In genomic region chr1:19957779-19958178, GRCh38 we compare ENCODE assay signal across 27 cellular contexts. TPM values are rescaled to one million over a fixed set of nuclear protein-coding genes. Genes with fewer than 3 reads are reported as not detected.
DNase-seq lines count a peak whose midpoint lies in the region; ATAC-seq and TF ChIP-seq lines count a peak whose summit lies in the region.
"Had no signal": no experiment of that assay in that cellular context is flagged by ENCODE, and none has a peak within 500 bp of the region (broad histone marks: within the 10 kb centered on the region; RNA-seq: fewer than 3 reads in every experiment).

No MANE protein-coding gene starts in this region.

- peak; percentile 69 for ATAC-seq in WTC11
- no peak for ATAC-seq in GM18505 (IDR thresholded peaks at IDR 0.05; ENCODE audit: unreplicated experiment)
- ATAC-seq: SK-N-SH treated with all-trans-retinoic acid at 6 μM for 48 hours, T-helper 17 cell had no signal

- TF ChIP-seq POLR2A in GM18505 (IDR thresholded peaks at IDR 0.05; ENCODE audit: borderline replicate concordance, extremely low read depth, insufficient read depth, insufficient read length) = no peak

- CTCF ChIA-PET in WTC11 (lab: Charles Lee) = interaction anchor here (0.6 to 3.2 kb wide), 7 partner anchors 17 to 255 kb away, joined by 3 to 14 read pairs (median 3); no protein-coding TSS in a partner anchor

- H3K36me3 ChIP-seq in H7 (replicated peaks; ENCODE audit: control insufficient read depth, insufficient read depth, low read length) = no peaks in the 10 kb centered on the region
- H3K36me3 ChIP-seq: ascending aorta, MG63 had no signal

- H3K4me3 ChIP-seq in H7 (ENCODE audit: insufficient read depth, low read depth, low read length) (no peak overlapping the region), fibroblast of mammary gland (ENCODE audit: control insufficient read depth, low read depth, low read length) (no peak overlapping the region), retinal pigment epithelial cell (ENCODE audit: low read length) (no peak overlapping the region)
- H3K4me3 ChIP-seq: ascending aorta, dorsolateral prefrontal cortex, MG63 had no signal

- no peak overlapping the region for H3K4me3 Mint-ChIP-seq in WTC11
- H3K4me3 Mint-ChIP-seq: activated naive CD8-positive, alpha-beta T cell treated with anti-CD3 and anti-CD28 coated beads, Interleukin-2, amount 10 ng/mL, durations not matched to agents 7 days and 5 days; CD4-positive, CD25-positive, alpha-beta regulatory T cell; immature natural killer cell; T-helper 17 cell had no signal

- TF ChIP-seq CTCF in WTC11 (IDR thresholded peaks at IDR 0.05) = no peak
- peak; percentile 6 for TF ChIP-seq CTCF in fibroblast of mammary gland (conservative IDR thresholded peaks at IDR 0.05; ENCODE audit: control insufficient read depth, insufficient read depth, low read depth, low read length)
- TF ChIP-seq CTCF in retinal pigment epithelial cell (conservative IDR thresholded peaks at IDR 0.05; ENCODE audit: low read depth, low read length) = peak; percentile 29

- peaks cover 23% of the 10 kb centered on the region for H3K36me3 Mint-ChIP-seq in WTC11
- H3K36me3 Mint-ChIP-seq: activated naive CD8-positive, alpha-beta T cell treated with anti-CD3 and anti-CD28 coated beads, Interleukin-2, amount 10 ng/mL, durations not matched to agents 7 days and 5 days; CD4-positive, CD25-positive, alpha-beta regulatory T cell; immature natural killer cell had no signal

- H3K27ac Mint-ChIP-seq in WTC11 = no peak overlapping the region
- H3K27ac Mint-ChIP-seq: activated naive CD8-positive, alpha-beta T cell treated with anti-CD3 and anti-CD28 coated beads, Interleukin-2, amount 10 ng/mL, durations not matched to agents 7 days and 5 days; CD4-positive, CD25-positive, alpha-beta regulatory T cell; immature natural killer cell; T-helper 17 cell had no signal

- peak; percentile 55 for DNase-seq in H7
- DNase-seq in WTC11 (ENCODE audit: low spot score) = peak; percentile 31
- no peak for DNase-seq in fibroblast of mammary gland (ENCODE audit: low read depth)
- no peak for DNase-seq in retinal pigment epithelial cell (ENCODE audit: low read depth)
- no peak for DNase-seq in NCI-H2107 (lab: John Stamatoyannopoulos, UW)
- no peak for DNase-seq in DMS53 treated with DMSO at 0.1 percent for 48 hours (lab: John Stamatoyannopoulos, UW; ENCODE audit: unreplicated experiment)
- DNase-seq: activated CD8-positive, alpha-beta memory T cell treated with anti-CD3 and anti-CD28 coated beads for 24 hours; activated effector memory CD4-positive, alpha-beta T cell treated with Interleukin-2 at 50 U/mL for 16 hours; activated naive CD8-positive, alpha-beta T cell treated with anti-CD3 and anti-CD28 coated beads, Interleukin-2, amount 10 ng/mL, durations not matched to agents 7 days and 5 days; CD4-positive, CD25-positive, alpha-beta regulatory T cell; dorsolateral prefrontal cortex; GOT3; immature natural killer cell; KG1; MG63; NCI-H1436 treated with DMSO at 0.1 percent for 48 hours; NCI-H446; OCI-M1; posterior cingulate gyrus; stimulated activated CD4-positive, alpha-beta T cell treated with anti-CD3 and anti-CD28 coated beads, Interleukin-15, amount 100 ng/mL, for 24 hours; stimulated activated naive CD4-positive, alpha-beta T cell treated with Interleukin-2 at 50 U/mL for 16 hours; T-helper 17 cell had no signal

- H3K27me3 ChIP-seq in H7 (ENCODE audit: control insufficient read depth, insufficient read depth, low read length) = no peaks in the 10 kb centered on the region; the same call in 1 of the 2 replicates
- H3K27me3 ChIP-seq: ascending aorta, MG63 had no signal

- peaks cover 14% of the 10 kb centered on the region for H3K27me3 Mint-ChIP-seq in WTC11 (ENCODE audit: low read depth)

- H3K9me3 Mint-ChIP-seq in WTC11 = peaks cover 35% of the 10 kb centered on the region

- POLR2A ChIA-PET in WTC11 (lab: Charles Lee) = no interaction called here

- peaks cover 27% of the 10 kb centered on the region for H3K4me1 Mint-ChIP-seq in WTC11
- H3K4me1 Mint-ChIP-seq: activated naive CD8-positive, alpha-beta T cell treated with anti-CD3 and anti-CD28 coated beads, Interleukin-2, amount 10 ng/mL, durations not matched to agents 7 days and 5 days; CD4-positive, CD25-positive, alpha-beta regulatory T cell; immature natural killer cell; T-helper 17 cell had no signal

TF ChIP-seq in WTC11, 78 proteins besides CTCF, POLR2A, EP300 and RAD21:
- TF ChIP-seq NFE2L1 (CRISPR knock-in tag; IDR thresholded peaks at IDR 0.05) (no peak), FOXK1 (CRISPR knock-in tag; IDR thresholded peaks at IDR 0.05) (no peak), TCF7 (CRISPR knock-in tag; IDR thresholded peaks at IDR 0.05; ENCODE audit: low read depth) (no peak), NFATC4 (CRISPR knock-in tag; IDR thresholded peaks at IDR 0.05) (no peak), ZNF263 (CRISPR knock-in tag; IDR thresholded peaks at IDR 0.05; ENCODE audit: low read depth) (no peak), ATF3 (CRISPR knock-in tag; conservative IDR thresholded peaks at IDR 0.05) (no peak), E2F1 (CRISPR knock-in tag; IDR thresholded peaks at IDR 0.05) (no peak)
TF ChIP-seq in WTC11: peak in this region for 0.

RNA-seq across cellular contexts. Expression of gene PLA2G2A, which starts 21.6 kb away (rescaled TPM):
- 0.44 TPM in 1 of 2 replicates, not detected in the other for total RNA-seq in H7 (2014; rRNA removed; shearing (Covaris generic))
- total RNA-seq in WTC11 (2021) = 1.2 to 2.6 TPM (median 1.9 TPM) in 3 replicates
- total RNA-seq: activated naive CD8-positive, alpha-beta T cell treated with anti-CD3 and anti-CD28 coated beads, Interleukin-2, amount 10 ng/mL, durations not matched to agents 7 days and 5 days; CD4-positive, CD25-positive, alpha-beta regulatory T cell; T-helper 17 cell; temporal lobe had no signal

RNA-seq across cellular contexts. Expression of gene PLA2G2E, which starts 34.4 kb away (rescaled TPM):
- total RNA-seq in H7 (2014; rRNA removed; shearing (Covaris generic)) = not detected in 2 replicates
- not detected in 3 replicates for total RNA-seq in WTC11 (2021)
- total RNA-seq: activated naive CD8-positive, alpha-beta T cell treated with anti-CD3 and anti-CD28 coated beads, Interleukin-2, amount 10 ng/mL, durations not matched to agents 7 days and 5 days; ascending aorta; CD4-positive, CD25-positive, alpha-beta regulatory T cell; dorsolateral prefrontal cortex; T-helper 17 cell; temporal lobe; ureter had no signal

Comparison
In these comparisons a context has a peak if more than half of its experiments do, and no peak if none do; other contexts are left out.
1. DNase-seq: peak in H7 (single experiment) and WTC11 (single experiment); none in fibroblast of mammary gland (single experiment), retinal pigment epithelial cell (single experiment), NCI-H2107 (single experiment) and DMS53 treated with DMSO at 0.1 percent for 48 hours (single experiment).